33 cellular contexts compared by ENCODE assay signal in the genomic region with DNA sequence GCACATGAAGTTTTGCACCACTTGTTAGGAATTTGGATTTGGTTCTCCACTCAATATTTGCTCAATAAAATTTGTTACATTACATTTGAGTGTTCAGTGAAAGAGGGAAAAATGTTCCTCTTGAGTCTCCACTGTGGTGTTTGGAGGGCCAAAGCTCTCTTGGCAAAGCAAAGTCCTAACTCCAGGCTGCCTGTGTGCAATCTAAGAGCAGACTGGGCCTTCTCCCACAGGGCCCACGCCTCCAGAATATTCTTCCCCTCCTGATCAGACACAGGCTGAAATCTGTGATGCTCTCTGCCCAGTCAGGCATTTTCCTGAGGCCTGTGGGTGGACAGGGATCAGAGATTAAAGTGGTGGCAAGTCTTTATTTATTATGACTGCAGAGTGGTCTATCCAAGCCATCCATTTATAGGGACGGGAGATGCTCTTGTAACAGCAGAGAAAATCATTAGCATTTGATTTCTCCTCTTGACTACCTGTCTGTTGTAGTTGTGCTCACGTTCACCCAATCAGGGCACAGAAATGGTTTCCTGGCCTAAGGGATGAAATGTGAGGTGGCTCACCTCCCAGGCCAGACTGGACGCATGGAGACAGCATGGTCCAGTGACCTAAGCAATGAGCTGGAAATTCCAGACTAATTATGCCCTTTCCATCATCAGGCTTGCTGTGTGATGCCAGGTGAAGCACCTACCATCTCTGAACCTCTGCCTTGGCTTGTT.
"Had no signal": no experiment of that assay in that cellular context is flagged by ENCODE, and none has a peak within 500 bp of the region (broad histone marks: within the 10 kb centered on the region; RNA-seq: fewer than 3 reads in every experiment).

No MANE protein-coding gene starts in this region.

- ATAC-seq: activated CD4-positive, CD25-positive, alpha-beta regulatory T cell treated with anti-CD3 and anti-CD28 coated beads, Interleukin-2, amount 50 U/mL, for 24 hours; activated CD8-positive, alpha-beta T cell treated with anti-CD3 and anti-CD28 coated beads for 36 hours; activated naive CD8-positive, alpha-beta T cell treated with anti-CD3 and anti-CD28 coated beads, Interleukin-2, amount 50 U/mL, for 24 hours; activated T-cell treated with anti-CD3 and anti-CD28 coated beads, Interleukin-2, amount 50 U/mL, for 4 hours; activated T-helper 17 cell treated with anti-CD3 and anti-CD28 coated beads, Interleukin-2, amount 50 U/mL, for 72 hours; body of pancreas; effector memory CD8-positive, alpha-beta T cell; foreskin keratinocyte; gastrocnemius medialis; T-helper 17 cell had no signal

- H3K4me3 Mint-ChIP-seq: activated B cell treated with CpG ODN at 0.5 μM for 24 hours; activated CD8-positive, alpha-beta T cell treated with anti-CD3 and anti-CD28 coated beads for 36 hours; activated naive CD4-positive, alpha-beta T cell treated with anti-CD3 and anti-CD28 coated beads, Interleukin-2, amount 50 U/mL, for 24 hours; activated naive CD8-positive, alpha-beta T cell treated with anti-CD3 and anti-CD28 coated beads for 36 hours; activated naive CD8-positive, alpha-beta T cell treated with anti-CD3 and anti-CD28 coated beads, Interleukin-2, amount 50 U/mL, for 24 hours; activated T-cell treated with anti-CD3 and anti-CD28 coated beads, Interleukin-2, amount 50 U/mL, for 4 hours; activated T-helper 17 cell treated with anti-CD3 and anti-CD28 coated beads, Interleukin-2, amount 50 U/mL, for 72 hours; effector memory CD8-positive, alpha-beta T cell; T-helper 17 cell; T-helper 2 cell treated with Interferon-gamma antibody and Interleukin-4, amounts not matched to agents 5 μg/mL and 100 μg/mL, for 36 hours had no signal

- DNase-seq: activated B cell treated with CpG ODN at 0.5 μM for 24 hours; activated CD4-positive, alpha-beta T cell treated with anti-CD3 and anti-CD28 coated beads for 48 hours; activated CD4-positive, alpha-beta T cell treated with anti-CD3 and anti-CD28 coated beads, Interleukin-2, amount 50 U/mL, for 1 hour; activated CD4-positive, alpha-beta T cell treated with anti-CD3 and anti-CD28 coated beads, Interleukin-2, amount 50 U/mL, for 48 hours; activated CD8-positive, alpha-beta memory T cell treated with anti-CD3 and anti-CD28 coated beads for 24 hours; activated CD8-positive, alpha-beta T cell treated with anti-CD3 and anti-CD28 coated beads for 36 hours; activated effector memory CD4-positive, alpha-beta T cell treated with Interleukin-2 at 50 U/mL for 16 hours; activated gamma-delta T cell treated with Interleukin-2 at 50 U/mL for 16 hours; activated naive CD4-positive, alpha-beta T cell treated with Interleukin-2 at 50 U/mL for 16 hours; activated naive CD8-positive, alpha-beta T cell treated with anti-CD3 and anti-CD28 coated beads for 36 hours; activated naive CD8-positive, alpha-beta T cell treated with anti-CD3 and anti-CD28 coated beads, Interleukin-2, amount 50 U/mL, for 24 hours; activated T-cell treated with anti-CD3 and anti-CD28 coated beads, Interleukin-2, amount 50 U/mL, for 4 hours; adrenal gland; amygdala; aorta; body of pancreas; caudate nucleus; cortex of kidney; dermis blood vessel endothelial cell; effector CD4-positive, alpha-beta T cell; effector memory CD8-positive, alpha-beta T cell; erythroblast; foreskin keratinocyte; gastrocnemius medialis; T-helper 1 cell; T-helper 17 cell; T1000; WERI-Rb-1 had no signal

- H3K4me1 Mint-ChIP-seq: activated B cell treated with CpG ODN at 0.5 μM for 24 hours; activated naive CD8-positive, alpha-beta T cell treated with anti-CD3 and anti-CD28 coated beads for 36 hours; T-helper 17 cell had no signal

- H3K27ac Mint-ChIP-seq: activated B cell treated with CpG ODN at 0.5 μM for 24 hours; activated CD8-positive, alpha-beta T cell treated with anti-CD3 and anti-CD28 coated beads for 36 hours; activated naive CD4-positive, alpha-beta T cell treated with anti-CD3 and anti-CD28 coated beads, Interleukin-2, amount 50 U/mL, for 24 hours; activated naive CD8-positive, alpha-beta T cell treated with anti-CD3 and anti-CD28 coated beads for 36 hours; activated naive CD8-positive, alpha-beta T cell treated with anti-CD3 and anti-CD28 coated beads, Interleukin-2, amount 50 U/mL, for 24 hours; activated T-helper 17 cell treated with anti-CD3 and anti-CD28 coated beads, Interleukin-2, amount 50 U/mL, for 72 hours; effector memory CD8-positive, alpha-beta T cell; T-helper 17 cell; T-helper 2 cell treated with Interferon-gamma antibody and Interleukin-4, amounts not matched to agents 5 μg/mL and 100 μg/mL, for 36 hours had no signal

- H3K27me3 Mint-ChIP-seq: activated B cell treated with CpG ODN at 0.5 μM for 24 hours had no signal

- FAIRE-seq: colon had no signal

- H3K36me3 Mint-ChIP-seq: activated naive CD4-positive, alpha-beta T cell treated with anti-CD3 and anti-CD28 coated beads, Interleukin-2, amount 50 U/mL, for 24 hours; activated naive CD8-positive, alpha-beta T cell treated with anti-CD3 and anti-CD28 coated beads for 36 hours had no signal

- H3K9me3 Mint-ChIP-seq: activated B cell treated with CpG ODN at 0.5 μM for 24 hours; activated CD8-positive, alpha-beta T cell treated with anti-CD3 and anti-CD28 coated beads for 36 hours; activated naive CD4-positive, alpha-beta T cell treated with anti-CD3 and anti-CD28 coated beads, Interleukin-2, amount 50 U/mL, for 24 hours; activated naive CD8-positive, alpha-beta T cell treated with anti-CD3 and anti-CD28 coated beads for 36 hours; activated T-cell treated with anti-CD3 and anti-CD28 coated beads, Interleukin-2, amount 50 U/mL, for 4 hours; effector memory CD8-positive, alpha-beta T cell; T-helper 2 cell treated with Interferon-gamma antibody and Interleukin-4, amounts not matched to agents 5 μg/mL and 100 μg/mL, for 36 hours had no signal
